ENCODE assay signal across 2 cellular contexts in genomic region chr2:173371023-173371422, GRCh38.
TF ChIP-seq lines count a peak whose summit lies in the region.

No MANE protein-coding gene starts in this region.

TF ChIP-seq in GM23338, 12 proteins besides CTCF, POLR2A, EP300 and RAD21 (continued from another document):
- TF ChIP-seq ZNF462 (CRISPR knock-in tag; IDR thresholded peaks at IDR 0.05): no peak
- TF ChIP-seq POLR2AphosphoS5 (IDR thresholded peaks at IDR 0.05; ENCODE audit: low read depth): no peak
- TF ChIP-seq EZH2phosphoT487 (IDR thresholded peaks at IDR 0.05; ENCODE audit: unreplicated experiment): no peak

TF ChIP-seq in WTC11, 78 proteins besides CTCF, POLR2A, EP300 and RAD21 (continued from another document):
- TF ChIP-seq ZNF281 (CRISPR knock-in tag; IDR thresholded peaks at IDR 0.05) (no peak), ZNF317 (CRISPR knock-in tag; IDR thresholded peaks at IDR 0.05; ENCODE audit: borderline replicate concordance, low read depth) (no peak), ZMAT4 (CRISPR knock-in tag; IDR thresholded peaks at IDR 0.05) (no peak), ZBTB43 (CRISPR knock-in tag; IDR thresholded peaks at IDR 0.05) (no peak), IRF1 (CRISPR knock-in tag; IDR thresholded peaks at IDR 0.05) (no peak), ATF1 (CRISPR knock-in tag; IDR thresholded peaks at IDR 0.05) (no peak), PRRX2 (CRISPR knock-in tag; IDR thresholded peaks at IDR 0.05) (no peak)
TF ChIP-seq in WTC11: peak in this region for 0.
